ENCODE assay signal across 19 cellular contexts in genomic region chr14:85601246-85601645, GRCh38.
DNase-seq lines count a peak whose midpoint lies in the region; ATAC-seq, FAIRE-seq and TF ChIP-seq lines count a peak whose summit lies in the region.
"Had no signal": no experiment of that assay in that cellular context is flagged by ENCODE, and none has a peak within 500 bp of the region (broad histone marks: within the 10 kb centered on the region; RNA-seq: fewer than 3 reads in every experiment).

No MANE protein-coding gene starts in this region.

- DNase-seq in D721Med (ENCODE audit: insufficient read length, low spot score) (peak; percentile 21), NCI-H1694 (lab: John Stamatoyannopoulos, UW) (peak; percentile 85), NCI-H748 (lab: John Stamatoyannopoulos, UW; ENCODE audit: unreplicated experiment) (peak; percentile 95), mesenchymal stem cell (peak; percentile 20), Karpas-422 (no peak), mesenteric fat pad (ENCODE audit: low spot score) (no peak)
- DNase-seq: activated effector memory CD4-positive, alpha-beta T cell treated with anti-CD3 and anti-CD28 coated beads, Interleukin-2, amount 50 U/mL, for 16 hours; Calu3; HFFc6; SHP77; tibial artery had no signal

- no peak overlapping the region for H2AK5ac ChIP-seq in mesenchymal stem cell (ENCODE audit: low read length, severe bottlenecking)

- H2BK5ac ChIP-seq in mesenchymal stem cell (ENCODE audit: low read depth, low read length, poor library complexity, severe bottlenecking): no peak overlapping the region

- H2BK12ac ChIP-seq in mesenchymal stem cell (ENCODE audit: low read length in 2 of 2): no peak overlapping the region

- peak; percentile 89 for FAIRE-seq in D721Med (lab: Jason Lieb, UNC)
- FAIRE-seq: frontal cortex, HepG2 had no signal

- H3K9me2 ChIP-seq in Karpas-422 (replicated peaks; ENCODE audit: insufficient read depth, low read length): no peaks in the 10 kb centered on the region; the same call in 1 of the 2 replicates

- H3K4ac ChIP-seq in mesenchymal stem cell (ENCODE audit: low read depth in 1 of 2, low read length in 2 of 2): no peak overlapping the region

- no peak overlapping the region for H3K18ac ChIP-seq in mesenchymal stem cell (ENCODE audit: low read depth in 1 of 2, low read length in 2 of 2)

- peaks cover 3% of the 10 kb centered on the region for H3K79me1 ChIP-seq in mesenchymal stem cell (replicated peaks; ENCODE audit: low read length, poor library complexity, severe bottlenecking)

- H3K9ac ChIP-seq in mesenchymal stem cell (ENCODE audit: low read length) (no peak overlapping the region), Karpas-422 (ENCODE audit: low read length) (no peak overlapping the region)
- H3K9ac ChIP-seq: parathyroid adenoma had no signal

- peaks cover 1% of the 10 kb centered on the region for H3K4me1 ChIP-seq in mesenchymal stem cell (ENCODE audit: control insufficient read depth, insufficient read depth, low read depth, low read length)
- no peaks in the 10 kb centered on the region for H3K4me1 ChIP-seq in Karpas-422 (ENCODE audit: low read length)
- H3K4me1 ChIP-seq: ascending aorta, parathyroid adenoma had no signal

- H3K23ac ChIP-seq in mesenchymal stem cell (ENCODE audit: low read length in 2 of 2): no peak overlapping the region

- no peak overlapping the region for H2AFZ ChIP-seq in mesenchymal stem cell (ENCODE audit: low read depth, low read length)
- H2AFZ ChIP-seq in Karpas-422 (ENCODE audit: low read length): no peak overlapping the region
- H2AFZ ChIP-seq: parathyroid adenoma had no signal

- H3K4me3 ChIP-seq in mesenchymal stem cell (ENCODE audit: insufficient read depth in 1 of 2, low read depth in 1 of 2, low read length in 2 of 2) (no peak overlapping the region), Karpas-422 (ENCODE audit: low read length) (no peak overlapping the region)
- H3K4me3 ChIP-seq: ascending aorta, tibial artery had no signal

- H3K4me2 ChIP-seq in mesenchymal stem cell (ENCODE audit: low read length, poor library complexity, severe bottlenecking) (no peak overlapping the region), Karpas-422 (ENCODE audit: low read depth, low read length, poor library complexity, severe bottlenecking) (no peak overlapping the region)

- no peaks in the 10 kb centered on the region for H3K79me2 ChIP-seq in Karpas-422 (ENCODE audit: low read length)
- H3K79me2 ChIP-seq: parathyroid adenoma had no signal

- no peak overlapping the region for H4K8ac ChIP-seq in mesenchymal stem cell (ENCODE audit: low read length)

- no peak overlapping the region for H2BK15ac ChIP-seq in mesenchymal stem cell (ENCODE audit: low read depth, poor library complexity, severe bottlenecking)

- no peak overlapping the region for H3K14ac ChIP-seq in mesenchymal stem cell (ENCODE audit: low read length in 2 of 2)

- no peak overlapping the region for H4K91ac ChIP-seq in mesenchymal stem cell (ENCODE audit: low read length)

- H3K9me3 ChIP-seq in mesenchymal stem cell (ENCODE audit: control insufficient read depth, low read length): no peaks in the 10 kb centered on the region
- H3K9me3 ChIP-seq in Karpas-422 (ENCODE audit: low read length): peaks cover 4% of the 10 kb centered on the region
- H3K9me3 ChIP-seq: ascending aorta, tibial artery had no signal

- H3K27ac ChIP-seq in mesenchymal stem cell (ENCODE audit: low read length, poor library complexity, severe bottlenecking) (no peak overlapping the region), Karpas-422 (ENCODE audit: low read length) (no peak overlapping the region)
- H3K27ac ChIP-seq: ascending aorta, parathyroid adenoma, tibial artery had no signal

- H4K20me1 ChIP-seq in Karpas-422 (ENCODE audit: insufficient read depth, low read depth, low read length): no peaks in the 10 kb centered on the region

- H3K36me3 ChIP-seq in mesenchymal stem cell (ENCODE audit: control insufficient read depth in 1 of 2, insufficient read depth in 2 of 2, low read depth in 1 of 2, low read length in 2 of 2): peaks cover 0 to 31% of the 10 kb centered on the region in 2 experiments
- H3K36me3 ChIP-seq in Karpas-422 (ENCODE audit: insufficient read depth, low read length): no peaks in the 10 kb centered on the region
- H3K36me3 ChIP-seq: ascending aorta, tibial artery had no signal

- ATAC-seq in GM21717 (IDR thresholded peaks at IDR 0.05; ENCODE audit: unreplicated experiment) (no peak), GM21723 (IDR thresholded peaks at IDR 0.05; ENCODE audit: unreplicated experiment) (no peak)
- ATAC-seq: HepG2; left lobe of liver; stimulated activated effector memory CD8-positive, alpha-beta T cell treated with anti-CD3 and anti-CD28 coated beads, Interleukin-12 subunit alpha, Interleukin-12 subunit beta, amount 100 ng/mL, for 72 hours had no signal

- WGBS in mesenchymal stem cell: 79% methylated on average over 1 of the region's 1 CpG

- TF ChIP-seq CTCF in D721Med (IDR thresholded peaks at IDR 0.05; ENCODE audit: insufficient read depth, missing control alignments): no peak

- no peak overlapping the region for H2BK120ac ChIP-seq in mesenchymal stem cell (ENCODE audit: low read depth, low read length)

- H3K27me3 ChIP-seq in mesenchymal stem cell (ENCODE audit: control insufficient read depth in 1 of 2, insufficient read depth in 1 of 2, low read length in 2 of 2): no peaks in the 10 kb centered on the region
- H3K27me3 ChIP-seq in Karpas-422 (ENCODE audit: low read length): no peaks in the 10 kb centered on the region
- H3K27me3 ChIP-seq: ascending aorta, tibial artery had no signal

Comparison
In these comparisons a context has a peak if more than half of its experiments do, and no peak if none do; other contexts are left out.
1. DNase-seq: peak in D721Med (single experiment), NCI-H1694 (single experiment), NCI-H748 (single experiment) and mesenchymal stem cell (single experiment); none in Karpas-422 (single experiment) and mesenteric fat pad (single experiment).